22 cellular contexts compared by ENCODE assay signal in genomic region chr14:96478119-96478518, GRCh38.
"Had no signal": no experiment of that assay in that cellular context is flagged by ENCODE, and none has a peak within 500 bp of the region (broad histone marks: within the 10 kb centered on the region; RNA-seq: fewer than 3 reads in every experiment).

No MANE protein-coding gene starts in this region.

- DNase-seq: colonic mucosa; cortex of kidney; effector CD8-positive, alpha-beta T cell; effector memory CD8-positive, alpha-beta T cell; endodermal cell; erythroblast; esophagus squamous epithelium; foreskin fibroblast; foreskin melanocyte; gastrocnemius medialis; glutamatergic neuron; head of caudate nucleus; heart right ventricle; hippocampal formation; left cardiac atrium; left lung; left ventricle myocardium superior; lower lobe of right lung; mesenchymal stem cell; mucosa of descending colon; naive B cell had no signal

- H3K27me3 ChIP-seq: colonic mucosa, esophagus squamous epithelium, gastrocnemius medialis, heart right ventricle, left lung had no signal

- H3K27ac ChIP-seq: colonic mucosa, epithelial cell of prostate, esophagus squamous epithelium, gastrocnemius medialis, heart right ventricle, left lung, lower lobe of right lung had no signal

- H3K36me3 ChIP-seq: colonic mucosa, esophagus squamous epithelium, gastrocnemius medialis, heart right ventricle, left lung, lower lobe of right lung had no signal

- H3K9me3 ChIP-seq: colonic mucosa, esophagus squamous epithelium, gastrocnemius medialis, heart right ventricle, left lung, lower lobe of right lung, mucosa of descending colon had no signal

- H3K4me3 ChIP-seq: colonic mucosa, esophagus squamous epithelium, gastrocnemius medialis, heart right ventricle, left lung, lower lobe of right lung, mucosa of descending colon had no signal

- H3K4me1 ChIP-seq: colonic mucosa, esophagus squamous epithelium, gastrocnemius medialis, heart right ventricle, left lung, lower lobe of right lung had no signal
